In the genomic region with DNA sequence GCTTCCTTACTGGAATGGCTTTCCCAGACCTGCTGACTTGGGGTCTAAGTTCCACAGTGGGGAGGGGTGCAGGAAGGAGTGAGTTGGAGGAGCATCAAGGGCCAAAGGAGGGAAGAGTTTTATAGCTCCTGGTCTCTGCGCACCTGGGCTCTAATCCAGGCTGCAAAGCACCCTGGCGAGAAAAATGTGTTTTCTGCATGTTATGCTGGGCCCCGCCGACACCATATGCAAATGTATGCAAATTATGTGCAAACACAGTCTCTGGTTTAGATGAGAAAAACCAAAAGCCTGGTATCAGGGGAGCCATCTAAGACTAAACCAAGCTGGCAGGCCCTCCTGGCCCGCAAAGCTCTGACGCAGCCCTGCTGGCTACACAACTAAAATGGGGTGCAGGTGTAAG, we compare ENCODE assay signal across 22 cellular contexts.
"Had no signal": no experiment of that assay in that cellular context is flagged by ENCODE, and none has a peak within 500 bp of the region (broad histone marks: within the 10 kb centered on the region; RNA-seq: fewer than 3 reads in every experiment).

No MANE protein-coding gene starts in this region.

- H3K4me3 ChIP-seq: heart left ventricle, left ventricle myocardium inferior, mucosa of descending colon, pancreas, right lobe of liver, stomach, thoracic aorta, upper lobe of left lung had no signal

- H3K27me3 ChIP-seq: pancreas, right lobe of liver had no signal

- ATAC-seq: activated CD8-positive, alpha-beta T cell treated with anti-CD3 and anti-CD28 coated beads, Interleukin-2, amount 10 ng/mL, durations not matched to agents 7 days and 5 days; heart left ventricle; mucosa of descending colon; pancreas; right lobe of liver; T-cell had no signal

- FAIRE-seq: colon, pancreas, small intestine had no signal

- H3K9me3 ChIP-seq: heart left ventricle, left ventricle myocardium inferior, mucosa of descending colon, pancreas, right lobe of liver, stomach, thoracic aorta, upper lobe of left lung had no signal

- H3K36me3 ChIP-seq: heart left ventricle, left ventricle myocardium inferior, pancreas, right lobe of liver, stomach, thoracic aorta, upper lobe of left lung had no signal

- H3K4me1 ChIP-seq: heart left ventricle, left ventricle myocardium inferior, pancreas, right lobe of liver, stomach, upper lobe of left lung had no signal

- DNase-seq: activated CD4-positive, alpha-beta T cell treated with anti-CD3 and anti-CD28 coated beads for 48 hours; activated CD4-positive, CD25-positive, alpha-beta regulatory T cell; activated CD8-positive, alpha-beta T cell treated with anti-CD3 and anti-CD28 coated beads, Interleukin-2, amount 10 ng/mL, durations not matched to agents 7 days and 5 days; activated gamma-delta T cell treated with Interleukin-2 at 50 U/mL for 16 hours; activated T-cell treated with anti-CD3 and anti-CD28 coated beads, Interleukin-2, amount 50 U/mL, for 72 hours; caudate nucleus; foreskin melanocyte; heart left ventricle; immature natural killer cell; kidney glomerular epithelial cell; left ventricle myocardium inferior; mucosa of descending colon; naive B cell; pancreas; right lobe of liver; small intestine; stimulated activated CD4-positive, alpha-beta T cell treated with anti-CD3 and anti-CD28 coated beads, Interleukin-4, amount 100 ng/mL, for 1 hour; stomach; T-cell; upper lobe of left lung had no signal

- H3K27ac ChIP-seq: heart left ventricle, left ventricle myocardium inferior, pancreas, right lobe of liver, stomach, thoracic aorta, upper lobe of left lung had no signal
